In genomic region chr20:59087829-59088433, GRCh38 we compare ENCODE assay signal across 8 cellular contexts. TPM values are rescaled to one million over a fixed set of nuclear protein-coding genes. Genes with fewer than 3 reads are reported as not detected.
DNase-seq lines count a peak whose midpoint lies in the region; ATAC-seq and TF ChIP-seq lines count a peak whose summit lies in the region.

No MANE protein-coding gene starts in this region.

- no peak overlapping the region for H3K4me3 Mint-ChIP-seq in activated T-helper 17 cell treated with anti-CD3 and anti-CD28 coated beads, Interleukin-2, amount 50 U/mL, for 72 hours

- no peaks in the 10 kb centered on the region for H3K36me3 Mint-ChIP-seq in activated T-helper 17 cell treated with anti-CD3 and anti-CD28 coated beads, Interleukin-2, amount 50 U/mL, for 72 hours (ENCODE audit: low read depth)

- H3K27ac Mint-ChIP-seq in activated T-helper 17 cell treated with anti-CD3 and anti-CD28 coated beads, Interleukin-2, amount 50 U/mL, for 72 hours, result no peak overlapping the region

- DNase-seq in DMS53 (lab: John Stamatoyannopoulos, UW) (peak; percentile 73), RPMI7951 (ENCODE audit: low read depth) (peak; percentile 67), fibroblast of the conjunctiva (ENCODE audit: low read depth) (peak; percentile 36), nucleus accumbens (lab: John Stamatoyannopoulos, UW) (peak in 50 of 56 donors; percentile 0 to 92 (median 54)), superior temporal gyrus (ENCODE audit: extremely low spot score) (peak; percentile 93)

- TF ChIP-seq CTCF in LNCAP (IDR thresholded peaks at IDR 0.05), result peak; percentile 93

- H3K27me3 Mint-ChIP-seq in activated T-helper 17 cell treated with anti-CD3 and anti-CD28 coated beads, Interleukin-2, amount 50 U/mL, for 72 hours, result peaks cover 4% of the 10 kb centered on the region

- H3K9me3 Mint-ChIP-seq in activated T-helper 17 cell treated with anti-CD3 and anti-CD28 coated beads, Interleukin-2, amount 50 U/mL, for 72 hours, result no peaks in the 10 kb centered on the region

- peak; percentile 78 for ATAC-seq in activated T-helper 17 cell treated with anti-CD3 and anti-CD28 coated beads, Interleukin-2, amount 50 U/mL, for 72 hours (replicated peaks)
- ATAC-seq in GM21360 (IDR thresholded peaks at IDR 0.05; ENCODE audit: unreplicated experiment), result no peak

- no peaks in the 10 kb centered on the region for H3K4me1 Mint-ChIP-seq in activated T-helper 17 cell treated with anti-CD3 and anti-CD28 coated beads, Interleukin-2, amount 50 U/mL, for 72 hours

RNA-seq across cellular contexts. Expression of gene PRELID3B, which starts 45.3 kb away (rescaled TPM):
- 142 and 168 TPM in 2 replicates for total RNA-seq in RPMI7951 (2014; rRNA removed; shearing (Covaris generic))
- 100 to 1,000 TPM in 1 of 2 donors, 10 to 100 TPM in 1; 77.1 to 107 TPM for total RNA-seq in activated T-helper 17 cell treated with anti-CD3 and anti-CD28 coated beads, Interleukin-2, amount 50 U/mL, for 72 hours

RNA-seq across cellular contexts. Expression of gene ATP5F1E, which starts 55.8 kb away (rescaled TPM):
- 124 and 138 TPM in 2 replicates for total RNA-seq in RPMI7951 (2014; rRNA removed; shearing (Covaris generic))
- total RNA-seq in activated T-helper 17 cell treated with anti-CD3 and anti-CD28 coated beads, Interleukin-2, amount 50 U/mL, for 72 hours, result 10 to 100 TPM; 45.5 to 78.0 TPM

Comparison
In these comparisons a context has a peak if more than half of its experiments do, and no peak if none do; other contexts are left out.
1. DNase-seq: peak in every context shown above with its lines; median percentile 93 in superior temporal gyrus; 73 in DMS53; 67 in RPMI7951; 54 in nucleus accumbens; 36 in fibroblast of the conjunctiva.